16 cellular contexts compared by ENCODE assay signal in genomic region chr3:56811545-56812202, GRCh38. TPM values are rescaled to one million over a fixed set of nuclear protein-coding genes. Genes with fewer than 3 reads are reported as not detected.
A peak's percentile ranks its signal among the peaks of the same experiment; 100 is the strongest.
DNase-seq lines count a peak whose midpoint lies in the region; ATAC-seq and TF ChIP-seq lines count a peak whose summit lies in the region.
"Had no signal": no experiment of that assay in that cellular context is flagged by ENCODE, and none has a peak within 500 bp of the region (broad histone marks: within the 10 kb centered on the region; RNA-seq: fewer than 3 reads in every experiment).

No MANE protein-coding gene starts in this region.

- no peak overlapping the region; the same call in 1 of the 2 replicates for H3K4me3 ChIP-seq in PC-9
- H3K4me3 ChIP-seq: mucosa of descending colon, right atrium auricular region, stomach had no signal

- no peaks in the 10 kb centered on the region for H3K9me2 ChIP-seq in PC-9 (ENCODE audit: insufficient read depth)

- no peaks in the 10 kb centered on the region for H3K27me3 Mint-ChIP-seq in activated T-cell treated with anti-CD3 and anti-CD28 coated beads, Interleukin-2, amount 50 U/mL, for 4 hours (ENCODE audit: low read depth)
- H3K27me3 Mint-ChIP-seq in effector memory CD8-positive, alpha-beta T cell = no peaks in the 10 kb centered on the region

- H3K9me3 Mint-ChIP-seq in activated T-cell treated with anti-CD3 and anti-CD28 coated beads, Interleukin-2, amount 50 U/mL, for 4 hours = no peaks in the 10 kb centered on the region
- no peaks in the 10 kb centered on the region for H3K9me3 Mint-ChIP-seq in effector memory CD8-positive, alpha-beta T cell
- H3K9me3 Mint-ChIP-seq: endodermal cell had no signal

- peak overlapping the region; percentile 74 for H3K4me2 ChIP-seq in PC-9

- peaks cover 43% of the 10 kb centered on the region for H3F3A ChIP-seq in PC-9 (ENCODE audit: insufficient read depth, low read depth)

- H4K20me1 ChIP-seq in PC-9 (ENCODE audit: insufficient read depth) = no peaks in the 10 kb centered on the region

- no peak overlapping the region for H2AFZ ChIP-seq in PC-9

- peaks cover 58% of the 10 kb centered on the region for H3K4me1 Mint-ChIP-seq in activated T-cell treated with anti-CD3 and anti-CD28 coated beads, Interleukin-2, amount 50 U/mL, for 4 hours (ENCODE audit: low read depth)
- peaks cover 36 to 52% of the 10 kb centered on the region in 2 donors for H3K4me1 Mint-ChIP-seq in effector memory CD8-positive, alpha-beta T cell (ENCODE audit: low read depth in 2 of 2)

- no peaks in the 10 kb centered on the region for H3K9me3 ChIP-seq in PC-9 (ENCODE audit: insufficient read depth, low read depth)
- H3K9me3 ChIP-seq: mucosa of descending colon, right atrium auricular region, stomach had no signal

- H3K79me2 ChIP-seq in PC-9 (ENCODE audit: low read depth) = peaks cover 20% of the 10 kb centered on the region

- peak in 1 of 2 donors; percentile 18 for ATAC-seq in activated T-cell treated with anti-CD3 and anti-CD28 coated beads, Interleukin-2, amount 50 U/mL, for 4 hours
- ATAC-seq in effector memory CD8-positive, alpha-beta T cell (replicated peaks) = no peak
- ATAC-seq in GM19452 (IDR thresholded peaks at IDR 0.05; ENCODE audit: unreplicated experiment) (no peak), left cardiac atrium (no peak)
- ATAC-seq: mucosa of descending colon had no signal

- H3K27ac ChIP-seq in PC-9 = peak overlapping the region; percentile 54
- H3K27ac ChIP-seq: right atrium auricular region, stomach had no signal

- H3K36me3 ChIP-seq in PC-9 (ENCODE audit: low read depth) = no peaks in the 10 kb centered on the region
- H3K36me3 ChIP-seq: right atrium auricular region, stomach had no signal

- TF ChIP-seq CTCF in PC-9 (conservative IDR thresholded peaks at IDR 0.05) = no peak

- H3K4me3 Mint-ChIP-seq in activated T-cell treated with anti-CD3 and anti-CD28 coated beads, Interleukin-2, amount 50 U/mL, for 4 hours = peak overlapping the region; percentile 39
- peak overlapping the region in 1 of 2 donors; percentile 31 for H3K4me3 Mint-ChIP-seq in effector memory CD8-positive, alpha-beta T cell
- H3K4me3 Mint-ChIP-seq: endodermal cell had no signal

- CTCF ChIA-PET in PC-9 (lab: Charles Lee) = interaction anchor here (0.6 to 1.4 kb wide), 3 partner anchors 9 to 23 kb away, joined by 4 to 6 read pairs (median 4); partner anchors contain the start of gene ARHGEF3

- peaks cover 56% of the 10 kb centered on the region for H3K4me1 ChIP-seq in PC-9 (replicated peaks; ENCODE audit: insufficient read depth)
- H3K4me1 ChIP-seq: right atrium auricular region had no signal

- POLR2A ChIA-PET in PC-9 (lab: Charles Lee; ENCODE audit: unreplicated experiment) = interaction anchor here (0.6 to 0.7 kb wide), 2 partner anchors 10 to 637 kb away, joined by 3 to 4 read pairs; partner anchors contain the start of gene ARHGEF3

- intact Hi-C loops in PC-9 (cut with micrococcal nuclease; ENCODE audit: unreplicated experiment) = loop anchor here (1.0 to 5.0 kb wide), 3 partner anchors 41 to 169 kb away; no protein-coding TSS in a partner anchor
- intact Hi-C loops in left cardiac atrium (cut with DNase I) = no loop called here

- H3K36me3 Mint-ChIP-seq in activated T-cell treated with anti-CD3 and anti-CD28 coated beads, Interleukin-2, amount 50 U/mL, for 4 hours (ENCODE audit: insufficient read depth) = no peaks in the 10 kb centered on the region
- H3K36me3 Mint-ChIP-seq in effector memory CD8-positive, alpha-beta T cell (ENCODE audit: insufficient read depth) = no peaks in the 10 kb centered on the region

- no peaks in the 10 kb centered on the region for H3K27me3 ChIP-seq in PC-9 (ENCODE audit: insufficient read depth, low read depth)
- H3K27me3 ChIP-seq: right atrium auricular region, stomach had no signal

- no peak for DNase-seq in activated T-cell treated with anti-CD3 and anti-CD28 coated beads, Interleukin-2, amount 50 U/mL, for 4 hours
- no peak for DNase-seq in activated T-cell treated with anti-CD3 and anti-CD28 coated beads, Interleukin-2, amount 50 U/mL, for 1 hour
- no peak for DNase-seq in PC-9
- DNase-seq in effector memory CD8-positive, alpha-beta T cell = no peak
- DNase-seq in superior temporal gyrus (ENCODE audit: extremely low spot score) = peak; percentile 13
- no peak for DNase-seq in 8988T
- DNase-seq in left cardiac atrium = no peak
- DNase-seq: cerebellar nuclear complex, COR-L47, endodermal cell, mucosa of descending colon, SHP77 treated with DMSO at 0.1 percent for 48 hours, stomach, T1000 had no signal

- no TSS peak for BruUV-seq in PC-9 (replicated peaks; lab: Mats Ljungman, UMichigan)

- H3K27ac Mint-ChIP-seq in effector memory CD8-positive, alpha-beta T cell = peak overlapping the region; percentile 84 to 91
- H3K27ac Mint-ChIP-seq: endodermal cell had no signal

RNA-seq across cellular contexts. Expression of gene ARHGEF3, which starts 9.9 kb away (rescaled TPM):
- total RNA-seq in activated T-cell treated with anti-CD3 and anti-CD28 coated beads, Interleukin-2, amount 50 U/mL, for 4 hours = 10 to 100 TPM; 42.4 to 53.9 (median 44.7) TPM
- total RNA-seq in PC-9 (2021) = 44.6 and 49.2 TPM in 2 replicates
- total RNA-seq in left cardiac atrium = 10 to 100 TPM; 11.9 to 16.8 TPM
